ENCODE assay signal across 8 cellular contexts in genomic region chr3:167684389-167684993, GRCh38. TPM values are rescaled to one million over a fixed set of nuclear protein-coding genes. Genes with fewer than 3 reads are reported as not detected.
DNase-seq lines count a peak whose midpoint lies in the region; ATAC-seq and TF ChIP-seq lines count a peak whose summit lies in the region.

No MANE protein-coding gene starts in this region.

- CTCF ChIA-PET in AG04449 (lab: Yijun Ruan, JAX): interaction anchor here (0.6 to 3.3 kb wide), 8 partner anchors 9 to 304 kb away, joined by 3 to 46 read pairs (median 12); partner anchors contain the start of genes SERPINI1 and ZBBX

- H3K9me3 ChIP-seq in colonic mucosa: no peaks in the 10 kb centered on the region
- no peaks in the 10 kb centered on the region for H3K9me3 ChIP-seq in lower lobe of right lung
- no peaks in the 10 kb centered on the region for H3K9me3 ChIP-seq in tibial nerve

- DNase-seq in AG04449 (ENCODE audit: low read depth, low spot score) (peak; percentile 2), GM10266 (ENCODE audit: extremely low spot score) (peak; percentile 51), NCI-H1092 (lab: John Stamatoyannopoulos, UW) (peak; percentile 61), SW480 (ENCODE audit: low spot score) (peak; percentile 54), colonic mucosa (peak; percentile 71), lower lobe of right lung (no peak), tibial nerve (ENCODE audit: low spot score in 2 of 2) (peak in 1 of 2 donors; percentile 91)

- intact Hi-C loops in colonic mucosa (cut with DNase I): no loop called here
- intact Hi-C loops in lower lobe of right lung (cut with DNase I): no loop called here

- TF ChIP-seq CTCF in AG04449 (IDR thresholded peaks at IDR 0.05; ENCODE audit: insufficient read depth, low read length, missing control alignments): peak; percentile 40
- peak; percentile 76 for TF ChIP-seq CTCF in GM10266 (IDR thresholded peaks at IDR 0.05; ENCODE audit: control insufficient read depth, insufficient read depth, low read depth, missing control alignments)
- TF ChIP-seq CTCF in colonic mucosa (IDR thresholded peaks at IDR 0.05): peak; percentile 75
- peak; percentile 86 for TF ChIP-seq CTCF in lower lobe of right lung (IDR thresholded peaks at IDR 0.05)
- TF ChIP-seq CTCF in tibial nerve (IDR thresholded peaks at IDR 0.05): peak; percentile 48 to 83 (median 52)

- no peaks in the 10 kb centered on the region for H3K36me3 ChIP-seq in colonic mucosa
- peaks cover 68% of the 10 kb centered on the region for H3K36me3 ChIP-seq in lower lobe of right lung
- peaks cover 0 to 38% (median 0%) of the 10 kb centered on the region in 3 donors for H3K36me3 ChIP-seq in tibial nerve

- H3K9ac ChIP-seq in colonic mucosa (ENCODE audit: low read depth in 2 of 2, low read length in 2 of 2): no peak overlapping the region

- H3K4me3 ChIP-seq in AG04449 (ENCODE audit: low read depth, low read length): no peak overlapping the region
- H3K4me3 ChIP-seq in colonic mucosa: no peak overlapping the region
- H3K4me3 ChIP-seq in lower lobe of right lung: no peak overlapping the region
- H3K4me3 ChIP-seq in tibial nerve: no peak overlapping the region

- POLR2A ChIA-PET in AG04449 (lab: Yijun Ruan, JAX): no interaction called here

- H3K27me3 ChIP-seq in colonic mucosa (no peaks in the 10 kb centered on the region), lower lobe of right lung (ENCODE audit: low read depth) (no peaks in the 10 kb centered on the region), tibial nerve (no peaks in the 10 kb centered on the region)

- ATAC-seq in HG02610 (IDR thresholded peaks at IDR 0.05; ENCODE audit: unreplicated experiment) (peak; percentile 75), lower lobe of right lung (peak; percentile 64 to 73)

- H3K27ac ChIP-seq in colonic mucosa (no peak overlapping the region), lower lobe of right lung (no peak overlapping the region), tibial nerve (no peak overlapping the region)

- H3K4me1 ChIP-seq in colonic mucosa: no peaks in the 10 kb centered on the region
- H3K4me1 ChIP-seq in lower lobe of right lung: no peaks in the 10 kb centered on the region
- no peaks in the 10 kb centered on the region for H3K4me1 ChIP-seq in tibial nerve

- no peak for TF ChIP-seq POLR2A in tibial nerve (IDR thresholded peaks at IDR 0.05)

- no peak for TF ChIP-seq EP300 in tibial nerve (IDR thresholded peaks at IDR 0.05)

RNA-seq across cellular contexts. Expression of gene WDR49, which starts 30.7 kb away (rescaled TPM):
- total RNA-seq in colonic mucosa (under 1 TPM in 1 of 2 donors, not detected in 1; 0.98 TPM), lower lobe of right lung (13.9 TPM), tibial nerve (1 to 10 TPM in 2 of 4 donors, under 1 TPM in 1, not detected in 1; 0.44 to 2.9 (median 1.3) TPM)

RNA-seq across cellular contexts. Expression of gene PDCD10, which starts 50.2 kb away (rescaled TPM):
- total RNA-seq in colonic mucosa: 10 to 100 TPM; 67.3 to 87.0 TPM
- 49.5 TPM for total RNA-seq in lower lobe of right lung
- total RNA-seq in tibial nerve: 10 to 100 TPM; 62.1 to 69.9 (median 69.2) TPM

RNA-seq across cellular contexts. Expression of gene SERPINI1, which starts 51.0 kb away (rescaled TPM):
- total RNA-seq in colonic mucosa: 1 to 10 TPM; 1.1 to 1.3 TPM
- total RNA-seq in lower lobe of right lung: 6.7 TPM
- total RNA-seq in tibial nerve: 10 to 100 TPM in 1 of 4 donors, 1 to 10 TPM in 3; 1.2 to 15.5 (median 3.8) TPM
